ENCODE assay signal across 8 cellular contexts in the genomic region with DNA sequence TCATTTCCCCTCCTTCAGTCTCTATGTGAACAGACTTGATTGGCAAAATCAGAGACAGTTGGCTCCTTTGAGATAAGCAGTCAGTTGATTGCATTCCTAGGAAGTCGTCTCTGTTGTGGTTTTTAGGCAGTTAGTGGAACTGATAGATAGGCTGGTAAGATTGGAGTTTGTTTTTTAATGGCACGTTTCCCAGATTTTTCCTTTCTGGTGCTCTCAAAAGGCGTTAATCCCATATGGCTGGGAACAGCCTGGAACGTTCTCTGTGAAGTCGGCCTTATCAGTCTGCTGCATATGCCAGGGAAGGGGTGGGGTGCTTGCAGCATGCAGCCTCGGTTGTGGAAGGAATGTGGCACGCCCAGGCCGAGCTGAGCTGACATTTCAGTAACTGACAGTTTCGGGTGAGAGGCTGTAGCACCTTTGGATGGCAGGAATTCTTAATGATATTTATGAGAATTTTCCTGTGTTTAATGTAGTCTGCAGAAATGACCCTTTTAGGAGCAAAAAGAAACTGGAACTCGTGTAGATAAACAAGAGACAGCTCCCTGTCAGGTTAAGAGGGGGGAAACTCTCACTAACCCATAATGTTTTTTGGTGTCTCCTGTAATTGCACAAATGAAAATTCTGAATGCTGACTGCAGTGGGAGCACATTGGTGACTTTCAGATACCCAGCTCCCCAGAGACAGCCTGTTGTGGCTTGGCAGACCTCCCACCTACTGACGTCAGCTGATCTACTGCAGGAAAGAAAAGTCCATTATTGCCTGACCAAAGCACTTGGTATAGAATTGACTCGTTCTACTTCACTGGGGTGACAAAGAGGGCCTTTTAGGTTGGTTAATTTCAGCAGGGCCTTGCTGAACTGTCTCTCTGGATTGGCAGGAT. TPM values are rescaled to one million over a fixed set of nuclear protein-coding genes. Genes with fewer than 3 reads are reported as not detected.
DNase-seq lines count a peak whose midpoint lies in the region; ATAC-seq, FAIRE-seq and TF ChIP-seq lines count a peak whose summit lies in the region.

No MANE protein-coding gene starts in this region.

- H3K27ac Mint-ChIP-seq in osteocyte (ENCODE audit: unreplicated experiment), result peak overlapping the region; percentile 70

- ATAC-seq in GM18517 (IDR thresholded peaks at IDR 0.05; ENCODE audit: unreplicated experiment), result peak; percentile 68
- peak; percentile 77 for ATAC-seq in HG03432 (IDR thresholded peaks at IDR 0.05; ENCODE audit: unreplicated experiment)
- ATAC-seq in aorta (ENCODE audit: low FRiP score), result peak; percentile 83

- H3K36me3 Mint-ChIP-seq in osteocyte (ENCODE audit: unreplicated experiment), result peaks cover 11% of the 10 kb centered on the region

- no peaks in the 10 kb centered on the region for H3K27me3 ChIP-seq in aorta (ENCODE audit: control insufficient read depth in 1 of 2, insufficient read depth in 2 of 2, low read length in 1 of 2)

- H3K9me3 ChIP-seq in aorta (ENCODE audit: control insufficient read depth, low read length), result no peaks in the 10 kb centered on the region

- intact Hi-C loops in aorta (cut with DNase I), result loop anchor here in 1 of 2 donors (2.0 kb wide), 1 partner anchor 16 kb away; no protein-coding TSS in a partner anchor

- H3K4me1 Mint-ChIP-seq in osteocyte (ENCODE audit: unreplicated experiment), result peaks cover 34% of the 10 kb centered on the region

- DNase-seq in A172 (ENCODE audit: low spot score) (peak; percentile 98), OCI-M1 (lab: John Stamatoyannopoulos, UW) (peak; percentile 97), frontal cortex (ENCODE audit: low spot score in 2 of 2) (peak; percentile 55 to 59), osteocyte (ENCODE audit: extremely low spot score, unreplicated experiment) (no peak), aorta (peak; percentile 91 to 93)
- DNase-seq in activated naive CD4-positive, alpha-beta T cell treated with anti-CD3 and anti-CD28 coated beads, Interleukin-2, amount 50 U/mL, for 16 hours, result peak; percentile 19

- peak overlapping the region in 1 of 2 donors; percentile 6 for H3K4me3 ChIP-seq in aorta (ENCODE audit: low read length in 2 of 2)

- H3K27ac ChIP-seq in aorta (ENCODE audit: low read depth in 1 of 2, low read length in 2 of 2), result peak overlapping the region in 1 of 2 donors; percentile 94

- no peak for TF ChIP-seq CTCF in osteocyte (IDR thresholded peaks at IDR 0.05)

- no peak for FAIRE-seq in frontal cortex (lab: Jason Lieb, UNC)

- peak overlapping the region; percentile 49 for H3K4me3 Mint-ChIP-seq in osteocyte (ENCODE audit: unreplicated experiment)

- 1% methylated on average over 12 of the region's 12 CpGs for WGBS in aorta, 2 donors

- H3K36me3 ChIP-seq in aorta (ENCODE audit: control insufficient read depth in 1 of 2, insufficient read depth in 2 of 2, low read length in 1 of 2), result no peaks in the 10 kb centered on the region

- peaks cover 2 to 13% of the 10 kb centered on the region in 2 donors for H3K4me1 ChIP-seq in aorta (ENCODE audit: control insufficient read depth in 1 of 2, insufficient read depth in 2 of 2, low read length in 2 of 2)

- no peaks in the 10 kb centered on the region for H3K27me3 Mint-ChIP-seq in osteocyte (ENCODE audit: unreplicated experiment)

- H3K9me3 Mint-ChIP-seq in osteocyte (ENCODE audit: unreplicated experiment), result no peaks in the 10 kb centered on the region

RNA-seq across cellular contexts. Expression of a gene that starts 6.3 kb away (rescaled TPM):
- total RNA-seq in A172 (2014; rRNA removed; shearing (Covaris generic)), result 411 and 440 TPM in 2 replicates
- total RNA-seq in frontal cortex (810 TPM), osteocyte (355 and 365 TPM in 2 replicates), aorta (100 to 1,000 TPM; 384 to 504 TPM)
- 100 to 1,000 TPM in 1 of 2 donors, 10 to 100 TPM in 1; 94.4 to 237 TPM for polyA plus RNA-seq in aorta

RNA-seq across cellular contexts. Expression of a gene that starts 54.2 kb away (rescaled TPM):
- total RNA-seq in A172 (2014; rRNA removed; shearing (Covaris generic)), result 97.5 and 101 TPM in 2 replicates
- total RNA-seq in frontal cortex (21.6 TPM), osteocyte (17.2 and 17.4 TPM in 2 replicates), aorta (10 to 100 TPM; 13.5 to 17.3 TPM)
- polyA plus RNA-seq in aorta, result 10 to 100 TPM in 1 of 2 donors, 1 to 10 TPM in 1; 6.9 to 12.2 TPM
